Comparison of ENCODE assay signal across 9 cellular contexts in the genomic region with DNA sequence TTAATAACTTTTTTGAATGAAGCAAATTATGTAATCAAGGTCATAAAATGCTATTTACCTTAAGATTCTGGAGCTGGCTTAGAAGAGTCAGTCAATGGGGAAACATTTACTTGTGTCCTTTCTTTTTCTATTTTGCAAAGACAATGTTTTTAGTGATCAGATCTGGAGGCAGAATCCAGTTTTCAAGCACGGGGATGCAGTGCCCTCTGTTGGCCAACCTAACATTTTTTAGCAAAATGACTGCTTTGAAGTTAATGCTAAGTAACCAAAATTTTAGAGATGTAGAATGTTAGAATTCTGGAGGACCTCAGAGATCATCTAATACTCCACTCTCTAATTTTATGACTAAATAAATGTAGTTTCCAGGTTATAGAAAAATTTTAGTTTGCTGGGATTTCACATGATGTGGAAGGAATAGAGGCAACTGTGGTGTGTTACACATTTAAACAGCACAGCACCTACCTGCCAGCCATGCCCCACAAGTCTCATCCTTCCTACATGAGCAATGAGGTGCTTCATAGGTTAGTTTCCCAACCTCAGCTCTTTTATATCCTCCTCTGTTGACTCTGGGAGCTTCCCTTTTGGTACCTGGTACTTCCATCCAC. TPM values are rescaled to one million over a fixed set of nuclear protein-coding genes. Genes with fewer than 3 reads are reported as not detected.
DNase-seq lines count a peak whose midpoint lies in the region; ATAC-seq and TF ChIP-seq lines count a peak whose summit lies in the region.
"Had no signal": no experiment of that assay in that cellular context is flagged by ENCODE, and none has a peak within 500 bp of the region (broad histone marks: within the 10 kb centered on the region; RNA-seq: fewer than 3 reads in every experiment).

No MANE protein-coding gene starts in this region.

- DNase-seq in AG20443 (ENCODE audit: low spot score) (peak; percentile 63), GM23248 (peak; percentile 64), SJCRH30 (peak; percentile 9 to 56), heart right ventricle (peak; percentile 13 to 17), NCI-H146 (lab: John Stamatoyannopoulos, UW) (no peak)
- peak; percentile 41 for DNase-seq in activated gamma-delta T cell treated with anti-CD3 and anti-CD28 coated beads, Interleukin-2, amount 50 U/mL, for 16 hours (ENCODE audit: low read depth)
- peak; percentile 51 to 68 (median 63) for DNase-seq in stimulated activated CD4-positive, alpha-beta T cell treated with anti-CD3 and anti-CD28 coated beads, Interleukin-12 subunit alpha, Interleukin-12 subunit beta, amount 100 ng/mL, for 48 hours (ENCODE audit: low read depth in 2 of 3, low spot score in 1 of 3)

- H3K9me3 ChIP-seq in GM23248 (ENCODE audit: low read depth), result no peaks in the 10 kb centered on the region
- H3K9me3 ChIP-seq in SJCRH30 (replicated peaks), result no peaks in the 10 kb centered on the region
- no peaks in the 10 kb centered on the region for H3K9me3 ChIP-seq in heart right ventricle

- H3K9ac ChIP-seq in GM23248, result no peak overlapping the region

- H3K4me3 ChIP-seq in GM23248, result no peak overlapping the region
- H3K4me3 ChIP-seq in SJCRH30, result no peak overlapping the region
- no peak overlapping the region for H3K4me3 ChIP-seq in heart right ventricle

- no peaks in the 10 kb centered on the region for H3K9me2 ChIP-seq in GM23248 (ENCODE audit: insufficient read depth)

- ATAC-seq in heart right ventricle, result no peak
- ATAC-seq in HG03460 (IDR thresholded peaks at IDR 0.05; ENCODE audit: unreplicated experiment), result no peak

- H4K20me1 ChIP-seq in GM23248 (ENCODE audit: insufficient read depth), result no peaks in the 10 kb centered on the region

- no peaks in the 10 kb centered on the region for H3K4me1 ChIP-seq in GM23248 (ENCODE audit: insufficient read depth)
- no peaks in the 10 kb centered on the region for H3K4me1 ChIP-seq in SJCRH30
- H3K4me1 ChIP-seq in heart right ventricle, result no peaks in the 10 kb centered on the region

- no peaks in the 10 kb centered on the region for H3K36me3 ChIP-seq in GM23248 (ENCODE audit: low read depth)
- H3K36me3 ChIP-seq in SJCRH30, result no peaks in the 10 kb centered on the region
- H3K36me3 ChIP-seq in heart right ventricle, result no peaks in the 10 kb centered on the region

- H3K27ac ChIP-seq in GM23248, result no peak overlapping the region
- H3K27ac ChIP-seq in SJCRH30, result no peak overlapping the region
- H3K27ac ChIP-seq in heart right ventricle, result no peak overlapping the region
- H3K27ac ChIP-seq: HL-60 had no signal

- WGBS in GM23248 (ENCODE audit: low coverage in 1 of 2, low lambda C conversion rate in 2 of 2, missing lambda C conversion rate in 2 of 2), 2 experiments, result 0% methylated on average over 1 of the region's 1 CpG
- 3 to 4% methylated on average over 1 of the region's 1 CpG for WGBS in heart right ventricle, 2 donors

- no peak overlapping the region for H3K4me2 ChIP-seq in GM23248 (ENCODE audit: unreplicated experiment)

- in situ Hi-C loops in GM23248 (cut with MboI), result loop anchor here (10.0 to 25.0 kb wide), 3 partner anchors 195 to 537 kb away; no protein-coding TSS in a partner anchor

- H2AFZ ChIP-seq in GM23248, result no peak overlapping the region

- peak in 8 of 9 donors; percentile 27 to 77 (median 68) for TF ChIP-seq CTCF in heart right ventricle (IDR thresholded peaks at IDR 0.05)

- no peaks in the 10 kb centered on the region for H3K79me2 ChIP-seq in GM23248 (ENCODE audit: insufficient read depth)

- H3F3A ChIP-seq in GM23248 (ENCODE audit: insufficient read depth), result no peaks in the 10 kb centered on the region

- H3K27me3 ChIP-seq in GM23248 (replicated peaks; ENCODE audit: insufficient read depth) (peaks cover 3% of the 10 kb centered on the region), SJCRH30 (peaks cover 3% of the 10 kb centered on the region; the same call in 1 of the 2 replicates), heart right ventricle (no peaks in the 10 kb centered on the region)

- intact Hi-C loops in heart right ventricle (cut with DNase I), result loop anchor here in 9 of 10 donors (5.0 to 10.0 kb wide), 12 partner anchors 85 to 575 kb away; partner anchors contain the start of gene IL18R1 (in 3 of the 9)

RNA-seq across cellular contexts. Expression of gene SLC9A4, which starts 23.6 kb away (rescaled TPM):
- not detected in 2 replicates for total RNA-seq in GM23248 (2014; rRNA removed; shearing (Covaris generic))
- not detected in 2 replicates for polyA plus RNA-seq in GM23248 (2016; fragmentation: Nextera tagmentation; extraction: Ambion mirVana)
- total RNA-seq in SJCRH30 (2014; rRNA removed; shearing (Covaris generic)), result 0.04 TPM in 1 of 2 replicates, not detected in the other
- total RNA-seq in heart right ventricle, result under 1 TPM in 1 of 10 donors, not detected in 9; 0.07 TPM
- polyA plus RNA-seq in heart right ventricle, result not detected

RNA-seq across cellular contexts. Expression of gene IL18RAP, which starts 26.5 kb away (rescaled TPM):
- not detected in 2 replicates for total RNA-seq in GM23248 (2014; rRNA removed; shearing (Covaris generic))
- polyA plus RNA-seq in GM23248 (2016; fragmentation: Nextera tagmentation; extraction: Ambion mirVana) (0.11 TPM in 1 of 2 replicates, not detected in the other), heart right ventricle (under 1 TPM; 0.28 to 0.44 TPM)
- not detected in 2 replicates for total RNA-seq in SJCRH30 (2014; rRNA removed; shearing (Covaris generic))
- 1 to 10 TPM in 1 of 10 donors, under 1 TPM in 6, not detected in 3; 0.12 to 1.2 (median 0.57) TPM for total RNA-seq in heart right ventricle
